Comparison of ENCODE assay signal across 12 cellular contexts in the genomic region with DNA sequence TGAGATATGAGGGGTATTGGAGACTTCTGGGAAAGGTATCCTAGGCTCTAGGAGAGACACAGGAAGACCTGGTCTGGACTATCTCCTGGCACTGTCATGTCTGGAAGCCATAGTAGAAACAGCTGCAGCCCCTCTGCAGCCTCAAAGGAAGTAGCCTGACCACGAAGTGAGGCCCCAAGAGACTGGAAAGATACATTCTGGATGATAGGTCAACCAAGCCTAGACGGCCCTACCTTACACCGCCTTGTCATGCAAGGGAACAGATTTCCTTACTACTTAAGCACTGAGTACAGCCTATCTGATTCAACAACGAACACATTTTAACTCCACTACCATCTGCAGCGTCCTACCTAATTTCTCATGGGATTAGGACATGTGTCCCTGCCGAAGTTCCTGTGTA. TPM values are rescaled to one million over a fixed set of nuclear protein-coding genes. Genes with fewer than 3 reads are reported as not detected.
DNase-seq lines count a peak whose midpoint lies in the region; ATAC-seq, FAIRE-seq and TF ChIP-seq lines count a peak whose summit lies in the region.
"Had no signal": no experiment of that assay in that cellular context is flagged by ENCODE, and none has a peak within 500 bp of the region (broad histone marks: within the 10 kb centered on the region; RNA-seq: fewer than 3 reads in every experiment).

No MANE protein-coding gene starts in this region.

- no peak for TF ChIP-seq EP300 in HepG2 (IDR thresholded peaks at IDR 0.05; ENCODE audit: low read depth in 2 of 2, low read length in 2 of 2)
- TF ChIP-seq EP300 in HepG2 (CRISPR knock-in tag; IDR thresholded peaks at IDR 0.05; ENCODE audit: borderline replicate concordance), result no peak

- H3K9me3 Mint-ChIP-seq in type B pancreatic cell, result no peaks in the 10 kb centered on the region
- H3K9me3 Mint-ChIP-seq: activated B cell treated with CpG ODN at 0.5 μM for 24 hours had no signal

- peaks cover 20% of the 10 kb centered on the region for H3K36me3 Mint-ChIP-seq in type B pancreatic cell

- 0 out of 2 replicates have a peak overlapping the region, but pooled peaks have one; percentile 59 for H3K9ac ChIP-seq in HepG2 (ENCODE audit: insufficient read depth, low read depth, low read length)

- H3K27me3 ChIP-seq in heart left ventricle, result no peaks in the 10 kb centered on the region
- H3K27me3 ChIP-seq in SJSA1 (replicated peaks), result no peaks in the 10 kb centered on the region
- H3K27me3 ChIP-seq in HepG2 (ENCODE audit: control insufficient read depth in 1 of 2, insufficient read depth in 2 of 2, low read length in 2 of 2), result no peaks in the 10 kb centered on the region
- H3K27me3 ChIP-seq in effector memory CD4-positive, alpha-beta T cell (replicated peaks; ENCODE audit: control insufficient read depth, insufficient read depth, low read length, poor library complexity, severe bottlenecking), result no peaks in the 10 kb centered on the region
- H3K27me3 ChIP-seq: brain microvascular endothelial cell, uterus had no signal

- H3K9me3 ChIP-seq in heart left ventricle (no peaks in the 10 kb centered on the region), SJSA1 (replicated peaks) (no peaks in the 10 kb centered on the region), HepG2 (ENCODE audit: low read length) (no peaks in the 10 kb centered on the region)
- H3K9me3 ChIP-seq in effector memory CD4-positive, alpha-beta T cell (ENCODE audit: control insufficient read depth, low read length), result no peaks in the 10 kb centered on the region
- H3K9me3 ChIP-seq: uterus had no signal

- H3K27ac ChIP-seq in heart left ventricle (peak overlapping the region; percentile 81 to 93 (median 87)), SJSA1 (peak overlapping the region; percentile 67; the same call in 1 of the 2 replicates), HepG2 (ENCODE audit: extremely low read length, insufficient read depth, low read length) (peak overlapping the region; percentile 74)
- H3K27ac ChIP-seq in effector memory CD4-positive, alpha-beta T cell (ENCODE audit: insufficient read depth, low read length, poor library complexity, severe bottlenecking), result no peak overlapping the region

- no peaks in the 10 kb centered on the region for H4K20me1 ChIP-seq in HepG2 (ENCODE audit: insufficient read depth, low read length)

- in situ Hi-C loops in HepG2 (cut with HindIII; ENCODE audit: extremely low pct_ligation_motif_present, low pct_unique_long_range_greater_than_20kb), result no loop called here

- H3K79me2 ChIP-seq in HepG2 (ENCODE audit: insufficient read depth, low read length), result no peaks in the 10 kb centered on the region

- H3K36me3 ChIP-seq in heart left ventricle (peaks cover 0 to 95% (median 73%) of the 10 kb centered on the region in 9 donors), SJSA1 (peaks cover 82% of the 10 kb centered on the region), HepG2 (replicated peaks in 1 of 2; ENCODE audit: control insufficient read depth in 1 of 2, insufficient read depth in 2 of 2, low read length in 2 of 2) (peaks cover 18 to 51% of the 10 kb centered on the region in 2 experiments)
- H3K36me3 ChIP-seq in effector memory CD4-positive, alpha-beta T cell (ENCODE audit: control insufficient read depth, insufficient read depth, low read length), result peaks cover 73% of the 10 kb centered on the region
- H3K36me3 ChIP-seq: uterus had no signal

- H3K4me1 ChIP-seq in heart left ventricle (peaks cover 5 to 51% (median 26%) of the 10 kb centered on the region in 12 donors), SJSA1 (replicated peaks) (peaks cover 12% of the 10 kb centered on the region), HepG2 (ENCODE audit: insufficient read depth, low read length) (peaks cover 40% of the 10 kb centered on the region)
- H3K4me1 ChIP-seq in effector memory CD4-positive, alpha-beta T cell (ENCODE audit: control insufficient read depth, insufficient read depth, low read length, poor library complexity, severe bottlenecking), result no peaks in the 10 kb centered on the region

- H3K27me3 Mint-ChIP-seq in type B pancreatic cell, result no peaks in the 10 kb centered on the region
- H3K27me3 Mint-ChIP-seq: activated B cell treated with CpG ODN at 0.5 μM for 24 hours had no signal

- peaks cover 13% of the 10 kb centered on the region for H3K4me1 Mint-ChIP-seq in type B pancreatic cell (ENCODE audit: unreplicated experiment)

- no peak for DNase-seq in heart left ventricle
- no peak for DNase-seq in Right ventricle myocardium inferior (ENCODE audit: missing footprints)
- DNase-seq in SJSA1 (ENCODE audit: low read depth in 1 of 2, low spot score in 2 of 2), result no peak
- DNase-seq in HepG2 (ENCODE audit: low spot score), result no peak
- no peak for DNase-seq in type B pancreatic cell (ENCODE audit: extremely low spot score, unreplicated experiment)
- no peak for DNase-seq in posterior cingulate gyrus
- DNase-seq in effector memory CD4-positive, alpha-beta T cell, result no peak
- DNase-seq: activated B cell treated with CpG ODN at 0.5 μM for 24 hours, brain microvascular endothelial cell, DMS79, uterus had no signal

- intact Hi-C loops in heart left ventricle (cut with DNase I), result no loop called here
- intact Hi-C loops in Right ventricle myocardium inferior (cut with DNase I), result no loop called here
- intact Hi-C loops in HepG2 (cut with micrococcal nuclease; ENCODE audit: unreplicated experiment), result no loop called here
- intact Hi-C loops in posterior cingulate gyrus (cut with DNase I), result no loop called here

- TF ChIP-seq POLR2A in heart left ventricle (IDR thresholded peaks at IDR 0.05) (no peak), HepG2 (IDR thresholded peaks at IDR 0.05; ENCODE audit: insufficient read depth in 1 of 2, low read depth in 2 of 2, low read length in 2 of 2) (no peak)

- TF ChIP-seq CTCF in heart left ventricle (IDR thresholded peaks at IDR 0.05) (no peak), HepG2 (CRISPR knock-in tag; IDR thresholded peaks at IDR 0.05) (no peak), type B pancreatic cell (conservative IDR thresholded peaks at IDR 0.05) (no peak)

- TF ChIP-seq RAD21 in HepG2 (CRISPR knock-in tag; IDR thresholded peaks at IDR 0.05), result no peak

- H2AFZ ChIP-seq in HepG2 (ENCODE audit: low read length), result no peak overlapping the region

- CTCF ChIA-PET in HepG2 (lab: Yijun Ruan, JAX; ENCODE audit: low intra/inter-chr PET ratio, low total read pairs), result no interaction called here

- peak in 2 of 4 donors; percentile 4 to 5 for ATAC-seq in heart left ventricle
- no peak for ATAC-seq in Right ventricle myocardium inferior
- ATAC-seq in HepG2, result no peak
- no peak for ATAC-seq in GM19328 (IDR thresholded peaks at IDR 0.05; ENCODE audit: unreplicated experiment)

- H3K4me3 Mint-ChIP-seq in type B pancreatic cell, result no peak overlapping the region
- H3K4me3 Mint-ChIP-seq: activated B cell treated with CpG ODN at 0.5 μM for 24 hours had no signal

- peak overlapping the region; percentile 69 for H3K27ac Mint-ChIP-seq in type B pancreatic cell
- H3K27ac Mint-ChIP-seq: activated B cell treated with CpG ODN at 0.5 μM for 24 hours had no signal

- POLR2A ChIA-PET in HepG2 (lab: Yijun Ruan, JAX), result interaction anchor here (0.5 to 3.1 kb wide), 5 partner anchors 13 to 26 kb away, joined by 3 to 17 read pairs (median 7); no protein-coding TSS in a partner anchor

- no TSS peak for BruUV-seq in HepG2 (replicated peaks; lab: Mats Ljungman, UMichigan)

- FAIRE-seq in HepG2 (lab: Jason Lieb, UNC), result no peak

- peak overlapping the region in 1 of 12 donors; percentile 28 for H3K4me3 ChIP-seq in heart left ventricle
- H3K4me3 ChIP-seq in SJSA1, result no peak overlapping the region
- no peak overlapping the region for H3K4me3 ChIP-seq in HepG2 (replicated peaks in 1 of 3; ENCODE audit: insufficient read depth in 1 of 3, low read depth in 2 of 3, low read length in 3 of 3)
- no peak overlapping the region for H3K4me3 ChIP-seq in effector memory CD4-positive, alpha-beta T cell (ENCODE audit: insufficient read depth, low read depth, low read length, poor library complexity, severe bottlenecking)
- H3K4me3 ChIP-seq: uterus had no signal

- no peak overlapping the region for H3K4me2 ChIP-seq in HepG2 (ENCODE audit: low read depth, low read length)

- 64 to 77% (median 74%) methylated on average over 6 of the region's 6 CpGs for WGBS in heart left ventricle, 4 donors
- 95% methylated on average over 6 of the region's 6 CpGs for WGBS in HepG2 (ENCODE audit: low lambda C conversion rate)

RNA-seq across cellular contexts. Expression of gene UQCR10, which starts 31.1 kb away (rescaled TPM):
- 100 to 1,000 TPM; 244 to 396 (median 299) TPM for total RNA-seq in heart left ventricle
- 1,000 to 10,000 TPM in 1 of 2 donors, 100 to 1,000 TPM in 1; 355 to 1,063 TPM for polyA plus RNA-seq in heart left ventricle
- total RNA-seq in Right ventricle myocardium inferior, result 381 TPM
- 150 and 218 TPM in 2 replicates for total RNA-seq in SJSA1 (2014; rRNA removed; shearing (Covaris generic))
- 225 and 309 TPM in 2 replicates for total RNA-seq in HepG2 (2016; rRNA removed; fragmentation: Illumina TruSeq; extraction: Trizol)
- total RNA-seq in HepG2 (2016; cell fraction: cytosol; rRNA removed; fragmentation: Illumina TruSeq; extraction: Trizol; ENCODE audit: low read depth), result 89.2 and 115 TPM in 2 replicates
- total RNA-seq in HepG2 (2016; cell fraction: insoluble cytoplasmic fraction; rRNA removed; fragmentation: Illumina TruSeq; extraction: Trizol), result 226 and 327 TPM in 2 replicates
- total RNA-seq in HepG2 (2016; cell fraction: membrane; rRNA removed; fragmentation: Illumina TruSeq; extraction: Trizol), result 166 and 174 TPM in 2 replicates
- 63.2 and 78.3 TPM in 2 replicates for total RNA-seq in HepG2 (2016; cell fraction: nucleus; rRNA removed; fragmentation: Illumina TruSeq; extraction: Trizol)
- 203 and 232 TPM in 2 replicates for polyA plus RNA-seq in HepG2 (2011; rRNA removed)
- 210 and 287 TPM in 2 replicates for polyA plus RNA-seq in HepG2 (2011; cell fraction: cytosol; rRNA removed)
- 54.5 and 66.4 TPM in 2 replicates for polyA plus RNA-seq in HepG2 (2011; cell fraction: nucleus; rRNA removed)
- 157 and 173 TPM in 2 replicates for polyA plus RNA-seq in HepG2 (2012)
- polyA plus RNA-seq in HepG2 (2016; cell fraction: cytosol; fragmentation: Illumina TruSeq; extraction: Trizol; ENCODE audit: low read depth), result 119 and 141 TPM in 2 replicates
- 316 and 360 TPM in 2 replicates for polyA plus RNA-seq in HepG2 (2016; cell fraction: insoluble cytoplasmic fraction; fragmentation: Illumina TruSeq; extraction: Trizol; ENCODE audit: low read depth)
- polyA plus RNA-seq in HepG2 (2016; cell fraction: membrane; fragmentation: Illumina TruSeq; extraction: Trizol; ENCODE audit: low read depth), result 156 and 169 TPM in 2 replicates
- polyA plus RNA-seq in HepG2 (2016; cell fraction: nucleus; fragmentation: Illumina TruSeq; extraction: Trizol; ENCODE audit: insufficient read depth, low read depth), result 145 and 146 TPM in 2 replicates
- polyA minus RNA-seq in HepG2 (2011; rRNA and poly(A)+ RNA removed; ENCODE audit: low replicate concordance), result 174 and 191 TPM in 2 replicates
- polyA minus RNA-seq in HepG2 (2011; cell fraction: cytosol; rRNA and poly(A)+ RNA removed), result 62.8 and 71.2 TPM in 2 replicates
- 35.6 and 37.2 TPM in 2 replicates for polyA minus RNA-seq in HepG2 (2011; cell fraction: nucleus; rRNA and poly(A)+ RNA removed)
- 137 and 155 TPM in 2 replicates for total RNA-seq in type B pancreatic cell (ENCODE audit: low replicate concordance)

RNA-seq across cellular contexts. Expression of gene ZMAT5, which starts 31.5 kb away (rescaled TPM):
- total RNA-seq in heart left ventricle (10 to 100 TPM; 19.4 to 28.9 (median 20.9) TPM), Right ventricle myocardium inferior (21.7 TPM), HepG2 (2016; rRNA removed; fragmentation: Illumina TruSeq; extraction: Trizol) (27.8 and 34.7 TPM in 2 replicates), type B pancreatic cell (ENCODE audit: low replicate concordance) (19.0 and 19.2 TPM in 2 replicates)
- polyA plus RNA-seq in heart left ventricle (10 to 100 TPM; 30.1 to 37.2 TPM), HepG2 (2011; rRNA removed) (20.7 and 23.3 TPM in 2 replicates)
- 36.8 and 37.0 TPM in 2 replicates for total RNA-seq in SJSA1 (2014; rRNA removed; shearing (Covaris generic))
- 11.5 and 12.9 TPM in 2 replicates for total RNA-seq in HepG2 (2016; cell fraction: cytosol; rRNA removed; fragmentation: Illumina TruSeq; extraction: Trizol; ENCODE audit: low read depth)
- 26.3 and 38.9 TPM in 2 replicates for total RNA-seq in HepG2 (2016; cell fraction: insoluble cytoplasmic fraction; rRNA removed; fragmentation: Illumina TruSeq; extraction: Trizol)
- total RNA-seq in HepG2 (2016; cell fraction: membrane; rRNA removed; fragmentation: Illumina TruSeq; extraction: Trizol), result 9.5 and 12.3 TPM in 2 replicates
- 9.1 and 10.6 TPM in 2 replicates for total RNA-seq in HepG2 (2016; cell fraction: nucleus; rRNA removed; fragmentation: Illumina TruSeq; extraction: Trizol)
- polyA plus RNA-seq in HepG2 (2011; cell fraction: cytosol; rRNA removed), result 17.4 and 24.4 TPM in 2 replicates
- 14.3 and 16.6 TPM in 2 replicates for polyA plus RNA-seq in HepG2 (2011; cell fraction: nucleus; rRNA removed)
- 11.6 and 14.1 TPM in 2 replicates for polyA plus RNA-seq in HepG2 (2012)
- 9.4 and 11.6 TPM in 2 replicates for polyA plus RNA-seq in HepG2 (2016; cell fraction: cytosol; fragmentation: Illumina TruSeq; extraction: Trizol; ENCODE audit: low read depth)
- polyA plus RNA-seq in HepG2 (2016; cell fraction: insoluble cytoplasmic fraction; fragmentation: Illumina TruSeq; extraction: Trizol; ENCODE audit: low read depth), result 32.3 and 35.6 TPM in 2 replicates
- polyA plus RNA-seq in HepG2 (2016; cell fraction: membrane; fragmentation: Illumina TruSeq; extraction: Trizol; ENCODE audit: low read depth), result 8.4 and 9.8 TPM in 2 replicates
- polyA plus RNA-seq in HepG2 (2016; cell fraction: nucleus; fragmentation: Illumina TruSeq; extraction: Trizol; ENCODE audit: insufficient read depth, low read depth), result 15.3 and 17.8 TPM in 2 replicates
- 4.4 and 7.5 TPM in 2 replicates for polyA minus RNA-seq in HepG2 (2011; rRNA and poly(A)+ RNA removed; ENCODE audit: low replicate concordance)
- 4.7 and 6.3 TPM in 2 replicates for polyA minus RNA-seq in HepG2 (2011; cell fraction: cytosol; rRNA and poly(A)+ RNA removed)
- polyA minus RNA-seq in HepG2 (2011; cell fraction: nucleus; rRNA and poly(A)+ RNA removed), result 2.8 and 4.1 TPM in 2 replicates

RNA-seq across cellular contexts. Expression of gene ASCC2, which starts 39.8 kb away (rescaled TPM):
- total RNA-seq in heart left ventricle (10 to 100 TPM; 23.6 to 53.2 (median 30.4) TPM), Right ventricle myocardium inferior (33.8 TPM), HepG2 (2016; rRNA removed; fragmentation: Illumina TruSeq; extraction: Trizol) (24.3 and 26.3 TPM in 2 replicates), type B pancreatic cell (ENCODE audit: low replicate concordance) (47.6 and 58.4 TPM in 2 replicates)
- polyA plus RNA-seq in heart left ventricle (10 to 100 TPM; 41.8 to 77.1 TPM), HepG2 (2011; rRNA removed) (26.2 and 29.9 TPM in 2 replicates)
- total RNA-seq in SJSA1 (2014; rRNA removed; shearing (Covaris generic)), result 47.0 and 51.9 TPM in 2 replicates
- total RNA-seq in HepG2 (2016; cell fraction: cytosol; rRNA removed; fragmentation: Illumina TruSeq; extraction: Trizol; ENCODE audit: low read depth), result 17.6 and 18.6 TPM in 2 replicates
- total RNA-seq in HepG2 (2016; cell fraction: insoluble cytoplasmic fraction; rRNA removed; fragmentation: Illumina TruSeq; extraction: Trizol), result 22.7 and 27.6 TPM in 2 replicates
- 25.1 and 25.9 TPM in 2 replicates for total RNA-seq in HepG2 (2016; cell fraction: membrane; rRNA removed; fragmentation: Illumina TruSeq; extraction: Trizol)
- 25.8 and 29.0 TPM in 2 replicates for total RNA-seq in HepG2 (2016; cell fraction: nucleus; rRNA removed; fragmentation: Illumina TruSeq; extraction: Trizol)
- polyA plus RNA-seq in HepG2 (2011; cell fraction: cytosol; rRNA removed), result 17.5 and 19.1 TPM in 2 replicates
- polyA plus RNA-seq in HepG2 (2011; cell fraction: nucleus; rRNA removed), result 43.6 and 44.8 TPM in 2 replicates
- polyA plus RNA-seq in HepG2 (2012), result 21.1 and 26.8 TPM in 2 replicates
- 18.0 and 18.4 TPM in 2 replicates for polyA plus RNA-seq in HepG2 (2016; cell fraction: cytosol; fragmentation: Illumina TruSeq; extraction: Trizol; ENCODE audit: low read depth)
- polyA plus RNA-seq in HepG2 (2016; cell fraction: insoluble cytoplasmic fraction; fragmentation: Illumina TruSeq; extraction: Trizol; ENCODE audit: low read depth), result 35.0 and 42.8 TPM in 2 replicates
- 25.5 and 26.7 TPM in 2 replicates for polyA plus RNA-seq in HepG2 (2016; cell fraction: membrane; fragmentation: Illumina TruSeq; extraction: Trizol; ENCODE audit: low read depth)
- 59.5 and 59.7 TPM in 2 replicates for polyA plus RNA-seq in HepG2 (2016; cell fraction: nucleus; fragmentation: Illumina TruSeq; extraction: Trizol; ENCODE audit: insufficient read depth, low read depth)
- polyA minus RNA-seq in HepG2 (2011; rRNA and poly(A)+ RNA removed; ENCODE audit: low replicate concordance), result 45.5 and 76.2 TPM in 2 replicates
- 17.1 and 17.2 TPM in 2 replicates for polyA minus RNA-seq in HepG2 (2011; cell fraction: cytosol; rRNA and poly(A)+ RNA removed)
- polyA minus RNA-seq in HepG2 (2011; cell fraction: nucleus; rRNA and poly(A)+ RNA removed), result 38.6 and 40.3 TPM in 2 replicates
